In the genomic region with DNA sequence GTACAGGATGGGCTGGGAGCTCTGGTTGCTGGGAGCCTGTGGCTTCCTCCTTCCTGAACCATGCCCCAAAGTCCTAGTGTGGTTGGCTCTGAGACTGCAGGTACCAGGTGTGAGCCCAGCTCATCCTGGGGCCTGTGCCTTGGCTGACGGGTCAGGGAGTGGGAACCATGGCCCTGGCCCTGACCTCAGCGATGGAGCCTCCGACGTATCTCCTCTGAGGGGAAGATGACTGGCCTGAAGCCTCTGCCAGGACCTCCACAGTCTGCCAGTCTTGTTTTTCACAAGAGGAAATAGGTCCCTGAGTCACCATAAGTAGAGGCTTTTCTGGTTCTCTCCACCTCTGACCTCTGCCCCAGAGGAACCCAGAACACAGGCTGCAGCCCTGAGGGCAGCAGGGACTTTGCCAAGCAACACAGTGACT, we compare ENCODE assay signal across 13 cellular contexts. TPM values are rescaled to one million over a fixed set of nuclear protein-coding genes. Genes with fewer than 3 reads are reported as not detected.
DNase-seq lines count a peak whose midpoint lies in the region; ATAC-seq and TF ChIP-seq lines count a peak whose summit lies in the region.
"Had no signal": no experiment of that assay in that cellular context is flagged by ENCODE, and none has a peak within 500 bp of the region (broad histone marks: within the 10 kb centered on the region; RNA-seq: fewer than 3 reads in every experiment).

No MANE protein-coding gene starts in this region.

- intact Hi-C loops in ovary (cut with DNase I) (loop anchor here in 1 of 4 donors (5.0 kb wide), 1 partner anchor 609 kb away; no protein-coding TSS in a partner anchor), left ventricle myocardium superior (cut with micrococcal nuclease) (no loop called here)

- WGBS in GM23248 (ENCODE audit: low coverage in 1 of 2, low lambda C conversion rate in 2 of 2, missing lambda C conversion rate in 2 of 2), 2 experiments = 40 to 72% methylated on average over 2 to 4 of the region's 4 CpGs
- whole genome bisulfite sequencing in ovary, 3 donors = 65 to 85% (median 79%) methylated on average over 4 of the region's 4 CpGs

- no peaks in the 10 kb centered on the region for H4K20me1 ChIP-seq in GM23248 (ENCODE audit: insufficient read depth)

- DNase-seq in GM23248 = peak; percentile 35
- peak; percentile 83 for DNase-seq in MV-4-11 (lab: John Stamatoyannopoulos, UW)
- DNase-seq in epithelial cell of prostate (ENCODE audit: low read depth, low spot score) = no peak
- DNase-seq in ovary = peak in 3 of 5 donors; percentile 18 to 34 (median 18)
- no peak for DNase-seq in NCI-H1105 treated with DMSO at 0.1 percent for 48 hours (lab: John Stamatoyannopoulos, UW)
- no peak for DNase-seq in left ventricle myocardium superior
- DNase-seq: CD4-positive, CD25-positive, alpha-beta regulatory T cell; left cardiac atrium; NCI-H146; NCI-H524 had no signal

- H3K4me3 ChIP-seq in GM23248 (no peak overlapping the region), ovary (no peak overlapping the region)

- no peak overlapping the region for H3K4me2 ChIP-seq in GM23248 (ENCODE audit: unreplicated experiment)

- in situ Hi-C loops in GM23248 (cut with MboI) = loop anchor here (25.0 kb wide), 1 partner anchor 259 kb away; a partner anchor contains a TSS

- H3K9me2 ChIP-seq in GM23248 (ENCODE audit: insufficient read depth) = no peaks in the 10 kb centered on the region

- peaks cover 6% of the 10 kb centered on the region; the same call in 1 of the 2 replicates for H3K4me1 ChIP-seq in GM23248 (ENCODE audit: insufficient read depth)
- peaks cover 14% of the 10 kb centered on the region for H3K4me1 ChIP-seq in ovary (ENCODE audit: insufficient read depth)

- no peak for ATAC-seq in left ventricle myocardium superior
- ATAC-seq in GM21619 (IDR thresholded peaks at IDR 0.05; ENCODE audit: unreplicated experiment) = no peak
- ATAC-seq in GM21825 (IDR thresholded peaks at IDR 0.05; ENCODE audit: unreplicated experiment) = no peak
- ATAC-seq: left cardiac atrium, T-cell had no signal

- no peak overlapping the region for H3K9ac ChIP-seq in GM23248

- H3F3A ChIP-seq in GM23248 (ENCODE audit: insufficient read depth) = no peaks in the 10 kb centered on the region

- H3K27me3 ChIP-seq in GM23248 (replicated peaks; ENCODE audit: insufficient read depth) (no peaks in the 10 kb centered on the region), ovary (no peaks in the 10 kb centered on the region)

- no peak overlapping the region for H2AFZ ChIP-seq in GM23248

- no peak for TF ChIP-seq CTCF in ovary (IDR thresholded peaks at IDR 0.05)

- H3K27ac ChIP-seq in GM23248 (no peak overlapping the region), epithelial cell of prostate (peak overlapping the region; percentile 13), ovary (no peak overlapping the region)

- no peak for TF ChIP-seq POLR2A in ovary (IDR thresholded peaks at IDR 0.05)

- H3K36me3 ChIP-seq in GM23248 (ENCODE audit: low read depth) = no peaks in the 10 kb centered on the region
- no peaks in the 10 kb centered on the region for H3K36me3 ChIP-seq in ovary

- peaks cover 43% of the 10 kb centered on the region for H3K79me2 ChIP-seq in GM23248 (ENCODE audit: insufficient read depth)

- TF ChIP-seq EP300 in ovary (IDR thresholded peaks at IDR 0.05) = no peak

- H3K9me3 ChIP-seq in GM23248 (ENCODE audit: low read depth) = no peaks in the 10 kb centered on the region
- H3K9me3 ChIP-seq in ovary = no peaks in the 10 kb centered on the region

RNA-seq across cellular contexts. Expression of a gene that starts 3.4 kb away (rescaled TPM):
- 10.0 and 19.2 TPM in 2 replicates for total RNA-seq in GM23248 (2014; rRNA removed; shearing (Covaris generic))
- polyA plus RNA-seq in GM23248 (2016; fragmentation: Nextera tagmentation; extraction: Ambion mirVana) (15.9 and 16.6 TPM in 2 replicates), ovary (10 to 100 TPM in 1 of 2 donors, 1 to 10 TPM in 1; 7.0 to 14.6 TPM)
- total RNA-seq in ovary (10 to 100 TPM; 13.8 to 31.1 (median 18.2) TPM), left ventricle myocardium superior (6.5 TPM)

RNA-seq across cellular contexts. Expression of a gene that starts 10.2 kb away (rescaled TPM):
- 38.3 and 42.2 TPM in 2 replicates for total RNA-seq in GM23248 (2014; rRNA removed; shearing (Covaris generic))
- polyA plus RNA-seq in GM23248 (2016; fragmentation: Nextera tagmentation; extraction: Ambion mirVana) = 5.4 and 5.9 TPM in 2 replicates
- total RNA-seq in ovary = 10 to 100 TPM in 4 of 7 donors, 1 to 10 TPM in 3; 1.3 to 18.1 (median 10.6) TPM
- 1 to 10 TPM in 1 of 2 donors, not detected in 1; 7.9 TPM for polyA plus RNA-seq in ovary
- 17.2 TPM for total RNA-seq in left ventricle myocardium superior

Comparison
In these comparisons a context has a peak if more than half of its experiments do, and no peak if none do; other contexts are left out.
1. DNase-seq: peak in GM23248 (single experiment), MV-4-11 (single experiment) and ovary (3 of 5); none in epithelial cell of prostate (single experiment), NCI-H1105 treated with DMSO at 0.1 percent for 48 hours (single experiment) and left ventricle myocardium superior (single experiment).